Comparison of ENCODE assay signal across 23 cellular contexts in the genomic region with DNA sequence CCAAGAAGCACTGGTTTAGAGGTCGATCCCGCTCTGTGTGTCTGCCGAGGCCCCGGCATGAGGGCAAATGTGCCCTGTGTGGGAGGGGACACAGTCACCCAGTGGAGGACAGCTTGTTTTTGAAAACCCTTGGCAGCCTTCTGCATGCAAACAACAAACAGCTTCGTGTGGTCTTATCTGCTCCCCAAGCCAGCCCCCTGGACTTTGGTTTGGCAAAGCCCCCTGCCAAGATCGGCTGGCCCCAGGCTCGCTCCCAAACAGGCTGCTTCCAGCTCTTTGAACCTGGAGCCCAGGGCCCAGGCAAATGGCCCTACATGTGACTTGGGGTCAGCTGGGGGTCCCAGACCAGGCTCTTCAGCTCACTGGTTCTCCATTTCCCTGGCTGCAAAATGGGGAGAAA. TPM values are rescaled to one million over a fixed set of nuclear protein-coding genes. Genes with fewer than 3 reads are reported as not detected.
DNase-seq lines count a peak whose midpoint lies in the region; ATAC-seq, FAIRE-seq and TF ChIP-seq lines count a peak whose summit lies in the region.
"Had no signal": no experiment of that assay in that cellular context is flagged by ENCODE, and none has a peak within 500 bp of the region (broad histone marks: within the 10 kb centered on the region; RNA-seq: fewer than 3 reads in every experiment).

No MANE protein-coding gene starts in this region.

- peak; percentile 52 for DNase-seq in Right ventricle myocardium inferior (ENCODE audit: missing footprints)
- DNase-seq in left cardiac atrium: no peak
- DNase-seq in left lung: peak in 1 of 2 donors; percentile 42
- DNase-seq in activated CD8-positive, alpha-beta T cell treated with anti-CD3 and anti-CD28 coated beads for 36 hours: no peak
- no peak for DNase-seq in urothelium cell line (ENCODE audit: low spot score)
- DNase-seq: 8988T, DMS 273 treated with DMSO at 0.1 percent for 48 hours, mammary epithelial cell, MG63, natural killer cell, NCI-H187 treated with DMSO at 0.1 percent for 48 hours, NCI-H446 treated with DMSO at 0.1 percent for 48 hours, retina, SHP77 had no signal

- H3K27me3 Mint-ChIP-seq in activated CD8-positive, alpha-beta T cell treated with anti-CD3 and anti-CD28 coated beads for 36 hours: peaks cover 26% of the 10 kb centered on the region

- intact Hi-C loops in Right ventricle myocardium inferior (cut with DNase I) (no loop called here), left cardiac atrium (cut with DNase I) (no loop called here), left lung (cut with DNase I) (no loop called here)
- intact Hi-C loops in activated CD8-positive, alpha-beta T cell treated with anti-CD3 and anti-CD28 coated beads for 36 hours (cut with micrococcal nuclease): no loop called here

- H3K4me1 ChIP-seq in left lung: peaks cover 24 to 41% of the 10 kb centered on the region in 2 donors
- peaks cover 50% of the 10 kb centered on the region for H3K4me1 ChIP-seq in skeletal muscle satellite cell (ENCODE audit: control insufficient read depth, insufficient read depth, low read length)

- H3K9me3 Mint-ChIP-seq in activated CD8-positive, alpha-beta T cell treated with anti-CD3 and anti-CD28 coated beads for 36 hours: no peaks in the 10 kb centered on the region
- H3K9me3 Mint-ChIP-seq: activated T-helper 1 cell treated with anti-CD3 and anti-CD28 coated beads, Interleukin-12 subunit alpha, Interleukin-12 subunit beta, Interleukin-2, Interleukin-4 antibody, amounts not matched to agents 30 ng/mL and 10 ng/mL and 1 ng/mL, durations not matched to agents 14 hours and 24 hours and 36 hours; natural killer cell; stimulated activated naive CD8-positive, alpha-beta T cell treated with anti-CD3 and anti-CD28 coated beads, Interleukin-15, Interleukin-2, amounts not matched to agents 100 ng/mL and 50 ng/mL, for 24 hours; T-helper 1 cell treated with Interleukin-12 subunit alpha and Interleukin-12 subunit beta and Interleukin-4 antibody, amounts not matched to agents 30 μg/mL and 1 μg/mL, for 36 hours had no signal

- no peak for FAIRE-seq in urothelium cell line (lab: Jason Lieb, UNC)
- FAIRE-seq: GM12892, HepG2 had no signal

- CTCF ChIA-PET in activated CD8-positive, alpha-beta T cell treated with anti-CD3 and anti-CD28 coated beads for 36 hours (lab: Charles Lee): no interaction called here

- H3K4me3 ChIP-seq in left lung: peak overlapping the region; percentile 3 to 43
- H3K4me3 ChIP-seq in skeletal muscle satellite cell (ENCODE audit: low read length): peak overlapping the region; percentile 46
- H3K4me3 ChIP-seq: BLaER1, MG63 had no signal

- H3K4me3 Mint-ChIP-seq in activated CD8-positive, alpha-beta T cell treated with anti-CD3 and anti-CD28 coated beads for 36 hours: no peak overlapping the region
- H3K4me3 Mint-ChIP-seq: activated T-helper 1 cell treated with anti-CD3 and anti-CD28 coated beads, Interleukin-12 subunit alpha, Interleukin-12 subunit beta, Interleukin-2, Interleukin-4 antibody, amounts not matched to agents 30 ng/mL and 10 ng/mL and 1 ng/mL, durations not matched to agents 14 hours and 24 hours and 36 hours; natural killer cell; stimulated activated naive CD8-positive, alpha-beta T cell treated with anti-CD3 and anti-CD28 coated beads, Interleukin-15, Interleukin-2, amounts not matched to agents 100 ng/mL and 50 ng/mL, for 24 hours; T-helper 1 cell treated with Interleukin-12 subunit alpha and Interleukin-12 subunit beta and Interleukin-4 antibody, amounts not matched to agents 30 μg/mL and 1 μg/mL, for 36 hours had no signal

- no peaks in the 10 kb centered on the region for H3K4me1 Mint-ChIP-seq in activated CD8-positive, alpha-beta T cell treated with anti-CD3 and anti-CD28 coated beads for 36 hours (ENCODE audit: low read depth)

- no peaks in the 10 kb centered on the region for H3K36me3 Mint-ChIP-seq in activated CD8-positive, alpha-beta T cell treated with anti-CD3 and anti-CD28 coated beads for 36 hours (ENCODE audit: low read depth)
- H3K36me3 Mint-ChIP-seq: natural killer cell had no signal

- ATAC-seq in Right ventricle myocardium inferior: no peak
- no peak for ATAC-seq in left cardiac atrium
- ATAC-seq in left lung: no peak
- no peak for ATAC-seq in GM19351 (IDR thresholded peaks at IDR 0.05; ENCODE audit: unreplicated experiment)
- ATAC-seq in HG02970 (IDR thresholded peaks at IDR 0.05; ENCODE audit: low FRiP score, unreplicated experiment): no peak
- no peak for ATAC-seq in activated CD8-positive, alpha-beta T cell treated with anti-CD3 and anti-CD28 coated beads for 36 hours
- ATAC-seq: HepG2, natural killer cell had no signal

- peak overlapping the region; percentile 64 for H3K4me2 ChIP-seq in skeletal muscle satellite cell (ENCODE audit: low read length)

- H3K9me3 ChIP-seq in left lung (no peaks in the 10 kb centered on the region), skeletal muscle satellite cell (replicated peaks; ENCODE audit: low read length) (no peaks in the 10 kb centered on the region)
- H3K9me3 ChIP-seq: BLaER1, MG63 had no signal

- H3K27me3 ChIP-seq in left lung (peaks cover 0 to 53% of the 10 kb centered on the region in 2 donors), skeletal muscle satellite cell (ENCODE audit: control insufficient read depth, insufficient read depth, low read length) (peaks cover 17% of the 10 kb centered on the region)
- H3K27me3 ChIP-seq: MG63 had no signal

- H3K36me3 ChIP-seq in left lung: no peaks in the 10 kb centered on the region
- H3K36me3 ChIP-seq in skeletal muscle satellite cell (ENCODE audit: insufficient read depth, low read length): no peaks in the 10 kb centered on the region
- H3K36me3 ChIP-seq: BLaER1, MG63 had no signal

- POLR2A ChIA-PET in activated CD8-positive, alpha-beta T cell treated with anti-CD3 and anti-CD28 coated beads for 36 hours (lab: Charles Lee): no interaction called here

- TF ChIP-seq CTCF in left lung (IDR thresholded peaks at IDR 0.05): no peak
- no peak for TF ChIP-seq CTCF in activated CD8-positive, alpha-beta T cell treated with anti-CD3 and anti-CD28 coated beads for 36 hours (IDR thresholded peaks at IDR 0.05)

- no peak overlapping the region for H3K27ac Mint-ChIP-seq in activated CD8-positive, alpha-beta T cell treated with anti-CD3 and anti-CD28 coated beads for 36 hours
- H3K27ac Mint-ChIP-seq: activated T-helper 1 cell treated with anti-CD3 and anti-CD28 coated beads, Interleukin-12 subunit alpha, Interleukin-12 subunit beta, Interleukin-2, Interleukin-4 antibody, amounts not matched to agents 30 ng/mL and 10 ng/mL and 1 ng/mL, durations not matched to agents 14 hours and 24 hours and 36 hours; natural killer cell; stimulated activated naive CD8-positive, alpha-beta T cell treated with anti-CD3 and anti-CD28 coated beads, Interleukin-15, Interleukin-2, amounts not matched to agents 100 ng/mL and 50 ng/mL, for 24 hours; T-helper 1 cell treated with Interleukin-12 subunit alpha and Interleukin-12 subunit beta and Interleukin-4 antibody, amounts not matched to agents 30 μg/mL and 1 μg/mL, for 36 hours had no signal

- peak overlapping the region; percentile 29 for H3K9ac ChIP-seq in skeletal muscle satellite cell (ENCODE audit: low read depth, low read length)
- H3K9ac ChIP-seq: BLaER1 had no signal

- no peak overlapping the region for H3K27ac ChIP-seq in left lung
- H3K27ac ChIP-seq: BLaER1 had no signal

RNA-seq across cellular contexts. Expression of gene ELN, which starts 2.9 kb away (rescaled TPM):
- total RNA-seq in Right ventricle myocardium inferior (29.9 TPM), left cardiac atrium (100 to 1,000 TPM in 1 of 2 donors, 10 to 100 TPM in 1; 91.7 to 166 TPM), left lung (100 to 1,000 TPM; 202 to 673 TPM)
- 4.6 and 58.8 TPM in 2 replicates for total RNA-seq in skeletal muscle satellite cell (2012; rRNA removed)
- total RNA-seq in activated CD8-positive, alpha-beta T cell treated with anti-CD3 and anti-CD28 coated beads for 36 hours: not detected
- total RNA-seq: activated T-helper 1 cell treated with anti-CD3 and anti-CD28 coated beads, Interleukin-12 subunit alpha, Interleukin-12 subunit beta, Interleukin-2, Interleukin-4 antibody, amounts not matched to agents 30 ng/mL and 10 ng/mL and 1 ng/mL, durations not matched to agents 14 hours and 24 hours and 36 hours had no signal

RNA-seq across cellular contexts. Expression of gene LIMK1, which starts 52.7 kb away (rescaled TPM):
- 8.7 TPM for total RNA-seq in Right ventricle myocardium inferior
- total RNA-seq in left cardiac atrium: 10 to 100 TPM; 11.4 to 11.6 TPM
- total RNA-seq in left lung: 10 to 100 TPM; 40.8 to 47.2 TPM
- 51.3 and 54.0 TPM in 2 replicates for total RNA-seq in skeletal muscle satellite cell (2012; rRNA removed)
- total RNA-seq in activated CD8-positive, alpha-beta T cell treated with anti-CD3 and anti-CD28 coated beads for 36 hours: 10 to 100 TPM; 17.8 to 20.8 TPM

Comparison
In these comparisons a context has a peak if more than half of its experiments do, and no peak if none do; other contexts are left out.
1. RNA of gene ELN, which starts 2.9 kb away (total RNA-seq): 202 to 673 TPM in left lung, 91.7 to 166 TPM in left cardiac atrium and 29.9 TPM in Right ventricle myocardium inferior (single experiment); not detected in activated CD8-positive, alpha-beta T cell treated with anti-CD3 and anti-CD28 coated beads for 36 hours; every median in the first group is over 10 times any median in the second.